ENCODE assay signal across 8 cellular contexts in genomic region chr2:126655066-126655465, GRCh38. TPM values are rescaled to one million over a fixed set of nuclear protein-coding genes. Genes with fewer than 3 reads are reported as not detected.
DNase-seq lines count a peak whose midpoint lies in the region; ATAC-seq and TF ChIP-seq lines count a peak whose summit lies in the region.

No MANE protein-coding gene starts in this region.

- H3K4me1 Mint-ChIP-seq in stimulated activated naive CD8-positive, alpha-beta T cell treated with anti-CD3 and anti-CD28 coated beads, Interleukin-15, Interleukin-2, amounts not matched to agents 100 ng/mL and 50 ng/mL, for 24 hours (ENCODE audit: low read depth) = peaks cover 39% of the 10 kb centered on the region
- H3K4me1 Mint-ChIP-seq in chondrocyte (ENCODE audit: low read depth) = peaks cover 42% of the 10 kb centered on the region
- H3K4me1 Mint-ChIP-seq in naive thymus-derived CD8-positive, alpha-beta T cell = peaks cover 22 to 47% (median 44%) of the 10 kb centered on the region in 4 donors

- H3K27ac Mint-ChIP-seq in stimulated activated naive CD8-positive, alpha-beta T cell treated with anti-CD3 and anti-CD28 coated beads, Interleukin-15, Interleukin-2, amounts not matched to agents 100 ng/mL and 50 ng/mL, for 24 hours = peak overlapping the region; percentile 97
- H3K27ac Mint-ChIP-seq in chondrocyte (ENCODE audit: unreplicated experiment) = peak overlapping the region; percentile 14
- H3K27ac Mint-ChIP-seq in naive thymus-derived CD8-positive, alpha-beta T cell = peak overlapping the region; percentile 93 to 99 (median 97)

- peaks cover 26% of the 10 kb centered on the region for H3K36me3 Mint-ChIP-seq in stimulated activated naive CD8-positive, alpha-beta T cell treated with anti-CD3 and anti-CD28 coated beads, Interleukin-15, Interleukin-2, amounts not matched to agents 100 ng/mL and 50 ng/mL, for 24 hours (ENCODE audit: low read depth)
- no peaks in the 10 kb centered on the region for H3K36me3 Mint-ChIP-seq in chondrocyte (ENCODE audit: low read depth)
- peaks cover 2 to 12% (median 5%) of the 10 kb centered on the region in 3 donors for H3K36me3 Mint-ChIP-seq in naive thymus-derived CD8-positive, alpha-beta T cell

- POLR2A ChIA-PET in naive thymus-derived CD8-positive, alpha-beta T cell (lab: Charles Lee) = no interaction called here

- ATAC-seq in stimulated activated naive CD8-positive, alpha-beta T cell treated with anti-CD3 and anti-CD28 coated beads, Interleukin-15, Interleukin-2, amounts not matched to agents 100 U/mL and 50 U/mL, for 24 hours = no peak
- ATAC-seq in naive thymus-derived CD8-positive, alpha-beta T cell = no peak
- no peak for ATAC-seq in HG03095 (IDR thresholded peaks at IDR 0.05; ENCODE audit: unreplicated experiment)
- ATAC-seq in foreskin keratinocyte = no peak

- no peaks in the 10 kb centered on the region for H3K4me1 ChIP-seq in foreskin keratinocyte

- H3K27ac ChIP-seq in foreskin keratinocyte = no peak overlapping the region

- no peaks in the 10 kb centered on the region for H3K27me3 Mint-ChIP-seq in stimulated activated naive CD8-positive, alpha-beta T cell treated with anti-CD3 and anti-CD28 coated beads, Interleukin-15, Interleukin-2, amounts not matched to agents 100 ng/mL and 50 ng/mL, for 24 hours
- no peaks in the 10 kb centered on the region for H3K27me3 Mint-ChIP-seq in chondrocyte (ENCODE audit: low read depth)
- H3K27me3 Mint-ChIP-seq in naive thymus-derived CD8-positive, alpha-beta T cell = no peaks in the 10 kb centered on the region

- no peaks in the 10 kb centered on the region for H3K27me3 ChIP-seq in foreskin keratinocyte

- DNase-seq in stimulated activated naive CD8-positive, alpha-beta T cell treated with anti-CD3 and anti-CD28 coated beads, Interleukin-15, Interleukin-2, amounts not matched to agents 100 U/mL and 50 U/mL, for 24 hours = no peak
- DNase-seq in chondrocyte (ENCODE audit: low spot score) (no peak), foreskin melanocyte (no peak), DMS79 (lab: John Stamatoyannopoulos, UW) (no peak), foreskin keratinocyte (no peak)
- no peak for DNase-seq in naive thymus-derived CD8-positive, alpha-beta T cell

- H3K9me3 Mint-ChIP-seq in stimulated activated naive CD8-positive, alpha-beta T cell treated with anti-CD3 and anti-CD28 coated beads, Interleukin-15, Interleukin-2, amounts not matched to agents 100 ng/mL and 50 ng/mL, for 24 hours = peaks cover 7% of the 10 kb centered on the region
- peaks cover 2% of the 10 kb centered on the region for H3K9me3 Mint-ChIP-seq in chondrocyte (ENCODE audit: low read depth)
- peaks cover 0 to 11% (median 4%) of the 10 kb centered on the region in 9 donors for H3K9me3 Mint-ChIP-seq in naive thymus-derived CD8-positive, alpha-beta T cell

- H3K4me3 Mint-ChIP-seq in stimulated activated naive CD8-positive, alpha-beta T cell treated with anti-CD3 and anti-CD28 coated beads, Interleukin-15, Interleukin-2, amounts not matched to agents 100 ng/mL and 50 ng/mL, for 24 hours = peak overlapping the region; percentile 93
- peak overlapping the region; percentile 97 for H3K4me3 Mint-ChIP-seq in chondrocyte (ENCODE audit: unreplicated experiment)
- peak overlapping the region; percentile 82 to 98 (median 95) for H3K4me3 Mint-ChIP-seq in naive thymus-derived CD8-positive, alpha-beta T cell

- TF ChIP-seq CTCF in chondrocyte (IDR thresholded peaks at IDR 0.05) (no peak), foreskin keratinocyte (conservative IDR thresholded peaks at IDR 0.05) (no peak)

RNA-seq across cellular contexts. Expression of gene GYPC, which starts 0.9 kb away (rescaled TPM):
- total RNA-seq in chondrocyte (29.1 to 48.6 TPM (median 46.4 TPM) in 3 replicates), foreskin keratinocyte (not detected in 2 replicates)
- total RNA-seq in naive thymus-derived CD8-positive, alpha-beta T cell = 100 to 1,000 TPM; 151 to 152 TPM
- 100 to 1,000 TPM; 199 to 303 (median 265) TPM for polyA plus RNA-seq in naive thymus-derived CD8-positive, alpha-beta T cell
- polyA plus RNA-seq in foreskin keratinocyte = 0.03 TPM in 1 of 2 replicates, not detected in the other

Comparison
In these comparisons a context has a peak if more than half of its experiments do, and no peak if none do; other contexts are left out.
1. H3K27ac Mint-ChIP-seq: peak in every context shown above with its lines; median percentile 97 in stimulated activated naive CD8-positive, alpha-beta T cell treated with anti-CD3 and anti-CD28 coated beads, Interleukin-15, Interleukin-2, amounts not matched to agents 100 ng/mL and 50 ng/mL, for 24 hours; 97 in naive thymus-derived CD8-positive, alpha-beta T cell; 14 in chondrocyte.
2. RNA of gene GYPC, which starts 0.9 kb away (total RNA-seq): 151 to 152 TPM in naive thymus-derived CD8-positive, alpha-beta T cell and 29.1 to 48.6 TPM in chondrocyte; not detected in foreskin keratinocyte; every median in the first group is over 10 times any median in the second.
3. Peak in every context shown above with its lines, with median percentiles within 50 percentile points of each other: H3K4me3 Mint-ChIP-seq.